1 cellular context compared by ENCODE assay signal in genomic region chr4:118888666-118889312, GRCh38.
TF ChIP-seq lines count a peak whose summit lies in the region.

SYNPO2 (plus strand) TSS chr4:118888854; CDS start chr4:118889037, 183 bp downstream.

TF ChIP-seq in HEK293, 187 proteins besides CTCF, POLR2A, EP300 and RAD21 (continued from another document and continues in another):
- TF ChIP-seq ATF2 (tag by site-specific recombination; IDR thresholded peaks at IDR 0.05; ENCODE audit: low read depth) (peak; percentile 43; the same call in 1 of the 2 replicates), SP2 (tag by site-specific recombination; IDR thresholded peaks at IDR 0.05) (no peak), ZNF785 (tag by site-specific recombination; IDR thresholded peaks at IDR 0.05) (no peak), ZNF426 (tag by site-specific recombination; IDR thresholded peaks at IDR 0.05) (no peak), SP7 (tag by site-specific recombination; IDR thresholded peaks at IDR 0.05) (peak; percentile 89), ZNF660 (tag by site-specific recombination; IDR thresholded peaks at IDR 0.05) (peak; percentile 93), ZNF214 (tag by site-specific recombination; IDR thresholded peaks at IDR 0.05; ENCODE audit: borderline replicate concordance) (no peak), ZNF571 (tag by site-specific recombination; IDR thresholded peaks at IDR 0.05) (no peak), ZNF626 (tag by site-specific recombination; IDR thresholded peaks at IDR 0.05) (no peak), ZBTB7A (tag by site-specific recombination; IDR thresholded peaks at IDR 0.05; ENCODE audit: low read depth) (no peak), ZNF658 (tag by site-specific recombination; IDR thresholded peaks at IDR 0.05) (no peak), ZNF610 (tag by site-specific recombination; IDR thresholded peaks at IDR 0.05; ENCODE audit: borderline replicate concordance) (peak; percentile 89; the same call in 1 of the 2 replicates), ZNF2 (tag by site-specific recombination; IDR thresholded peaks at IDR 0.05) (peak; percentile 99), ZNF600 (tag by site-specific recombination; IDR thresholded peaks at IDR 0.05) (peak; percentile 90), ZNF792 (tag by site-specific recombination; IDR thresholded peaks at IDR 0.05) (no peak), ZNF341 (tag by site-specific recombination; IDR thresholded peaks at IDR 0.05; ENCODE audit: low read depth) (0 out of 2 replicates have a peak, but pooled peaks have one; percentile 28), ZNF221 (tag by site-specific recombination; IDR thresholded peaks at IDR 0.05; ENCODE audit: borderline replicate concordance) (no peak), ZFP37 (tag by site-specific recombination; IDR thresholded peaks at IDR 0.05) (peak; percentile 99), ZFP69B (tag by site-specific recombination; IDR thresholded peaks at IDR 0.05) (peak; percentile 64; the same call in 1 of the 2 replicates), ZNF366 (tag by site-specific recombination; conservative IDR thresholded peaks at IDR 0.05) (peak; percentile 68), GLIS1 (tag by site-specific recombination; IDR thresholded peaks at IDR 0.05) (peak; percentile 41; the same call in 1 of the 2 replicates), BCL6B (tag by site-specific recombination; IDR thresholded peaks at IDR 0.05) (peak; percentile 96), ZNF423 (tag by site-specific recombination; IDR thresholded peaks at IDR 0.05) (no peak), ZNF280D (tag by site-specific recombination; IDR thresholded peaks at IDR 0.05) (no peak), ZNF704 (tag by site-specific recombination; IDR thresholded peaks at IDR 0.05) (no peak), ZNF529 (tag by site-specific recombination; IDR thresholded peaks at IDR 0.05; ENCODE audit: insufficient replicate concordance) (no peak), ZNF398 (tag by site-specific recombination; IDR thresholded peaks at IDR 0.05) (0 out of 2 replicates have a peak, but pooled peaks have one; percentile 35), ZNF473 (tag by site-specific recombination; IDR thresholded peaks at IDR 0.05) (no peak), KLF1 (tag by site-specific recombination; IDR thresholded peaks at IDR 0.05) (peak; percentile 60), KLF9 (tag by site-specific recombination; IDR thresholded peaks at IDR 0.05; ENCODE audit: low read depth) (peak; percentile 83), ZNF274 (IDR thresholded peaks at IDR 0.05; ENCODE audit: low read length) (no peak), ZNF274 (tag by site-specific recombination; IDR thresholded peaks at IDR 0.05; ENCODE audit: borderline replicate concordance) (no peak), MZF1 (tag by site-specific recombination; IDR thresholded peaks at IDR 0.05; ENCODE audit: borderline replicate concordance) (no peak)
- TF ChIP-seq, protein P1, sequence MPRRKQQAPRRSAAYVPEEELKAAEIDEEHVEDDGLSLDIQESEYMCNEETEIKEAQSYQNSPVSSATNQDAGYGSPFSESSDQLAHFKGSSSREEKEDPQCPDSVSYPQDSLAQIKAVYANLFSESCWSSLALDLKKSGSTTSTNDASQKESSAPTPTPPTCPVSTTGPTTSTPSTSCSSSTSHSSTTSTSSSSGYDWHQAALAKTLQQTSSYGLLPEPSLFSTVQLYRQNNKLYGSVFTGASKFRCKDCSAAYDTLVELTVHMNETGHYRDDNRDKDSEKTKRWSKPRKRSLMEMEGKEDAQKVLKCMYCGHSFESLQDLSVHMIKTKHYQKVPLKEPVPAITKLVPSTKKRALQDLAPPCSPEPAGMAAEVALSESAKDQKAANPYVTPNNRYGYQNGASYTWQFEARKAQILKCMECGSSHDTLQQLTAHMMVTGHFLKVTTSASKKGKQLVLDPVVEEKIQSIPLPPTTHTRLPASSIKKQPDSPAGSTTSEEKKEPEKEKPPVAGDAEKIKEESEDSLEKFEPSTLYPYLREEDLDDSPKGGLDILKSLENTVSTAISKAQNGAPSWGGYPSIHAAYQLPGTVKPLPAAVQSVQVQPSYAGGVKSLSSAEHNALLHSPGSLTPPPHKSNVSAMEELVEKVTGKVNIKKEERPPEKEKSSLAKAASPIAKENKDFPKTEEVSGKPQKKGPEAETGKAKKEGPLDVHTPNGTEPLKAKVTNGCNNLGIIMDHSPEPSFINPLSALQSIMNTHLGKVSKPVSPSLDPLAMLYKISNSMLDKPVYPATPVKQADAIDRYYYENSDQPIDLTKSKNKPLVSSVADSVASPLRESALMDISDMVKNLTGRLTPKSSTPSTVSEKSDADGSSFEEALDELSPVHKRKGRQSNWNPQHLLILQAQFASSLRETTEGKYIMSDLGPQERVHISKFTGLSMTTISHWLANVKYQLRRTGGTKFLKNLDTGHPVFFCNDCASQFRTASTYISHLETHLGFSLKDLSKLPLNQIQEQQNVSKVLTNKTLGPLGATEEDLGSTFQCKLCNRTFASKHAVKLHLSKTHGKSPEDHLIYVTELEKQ (tag by site-specific recombination; IDR thresholded peaks at IDR 0.05; ENCODE audit: borderline replicate concordance): no peak
- TF ChIP-seq, protein P2, sequence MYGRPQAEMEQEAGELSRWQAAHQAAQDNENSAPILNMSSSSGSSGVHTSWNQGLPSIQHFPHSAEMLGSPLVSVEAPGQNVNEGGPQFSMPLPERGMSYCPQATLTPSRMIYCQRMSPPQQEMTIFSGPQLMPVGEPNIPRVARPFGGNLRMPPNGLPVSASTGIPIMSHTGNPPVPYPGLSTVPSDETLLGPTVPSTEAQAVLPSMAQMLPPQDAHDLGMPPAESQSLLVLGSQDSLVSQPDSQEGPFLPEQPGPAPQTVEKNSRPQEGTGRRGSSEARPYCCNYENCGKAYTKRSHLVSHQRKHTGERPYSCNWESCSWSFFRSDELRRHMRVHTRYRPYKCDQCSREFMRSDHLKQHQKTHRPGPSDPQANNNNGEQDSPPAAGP (tag by site-specific recombination; IDR thresholded peaks at IDR 0.05): 0 out of 2 replicates have a peak, but pooled peaks have one; percentile 38
- TF ChIP-seq, protein P3, sequence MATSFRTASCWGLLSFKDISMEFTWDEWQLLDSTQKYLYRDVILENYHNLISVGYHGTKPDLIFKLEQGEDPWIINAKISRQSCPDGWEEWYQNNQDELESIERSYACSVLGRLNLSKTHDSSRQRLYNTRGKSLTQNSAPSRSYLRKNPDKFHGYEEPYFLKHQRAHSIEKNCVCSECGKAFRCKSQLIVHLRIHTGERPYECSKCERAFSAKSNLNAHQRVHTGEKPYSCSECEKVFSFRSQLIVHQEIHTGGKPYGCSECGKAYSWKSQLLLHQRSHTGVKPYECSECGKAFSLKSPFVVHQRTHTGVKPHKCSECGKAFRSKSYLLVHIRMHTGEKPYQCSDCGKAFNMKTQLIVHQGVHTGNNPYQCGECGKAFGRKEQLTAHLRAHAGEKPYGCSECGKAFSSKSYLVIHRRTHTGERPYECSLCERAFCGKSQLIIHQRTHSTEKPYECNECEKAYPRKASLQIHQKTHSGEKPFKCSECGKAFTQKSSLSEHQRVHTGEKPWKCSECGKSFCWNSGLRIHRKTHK (tag by site-specific recombination; IDR thresholded peaks at IDR 0.05): no peak
- TF ChIP-seq, protein P4, sequence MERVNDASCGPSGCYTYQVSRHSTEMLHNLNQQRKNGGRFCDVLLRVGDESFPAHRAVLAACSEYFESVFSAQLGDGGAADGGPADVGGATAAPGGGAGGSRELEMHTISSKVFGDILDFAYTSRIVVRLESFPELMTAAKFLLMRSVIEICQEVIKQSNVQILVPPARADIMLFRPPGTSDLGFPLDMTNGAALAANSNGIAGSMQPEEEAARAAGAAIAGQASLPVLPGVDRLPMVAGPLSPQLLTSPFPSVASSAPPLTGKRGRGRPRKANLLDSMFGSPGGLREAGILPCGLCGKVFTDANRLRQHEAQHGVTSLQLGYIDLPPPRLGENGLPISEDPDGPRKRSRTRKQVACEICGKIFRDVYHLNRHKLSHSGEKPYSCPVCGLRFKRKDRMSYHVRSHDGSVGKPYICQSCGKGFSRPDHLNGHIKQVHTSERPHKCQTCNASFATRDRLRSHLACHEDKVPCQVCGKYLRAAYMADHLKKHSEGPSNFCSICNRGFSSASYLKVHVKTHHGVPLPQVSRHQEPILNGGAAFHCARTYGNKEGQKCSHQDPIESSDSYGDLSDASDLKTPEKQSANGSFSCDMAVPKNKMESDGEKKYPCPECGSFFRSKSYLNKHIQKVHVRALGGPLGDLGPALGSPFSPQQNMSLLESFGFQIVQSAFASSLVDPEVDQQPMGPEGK (tag by site-specific recombination; IDR thresholded peaks at IDR 0.05): peak; percentile 80
- TF ChIP-seq, protein P5, sequence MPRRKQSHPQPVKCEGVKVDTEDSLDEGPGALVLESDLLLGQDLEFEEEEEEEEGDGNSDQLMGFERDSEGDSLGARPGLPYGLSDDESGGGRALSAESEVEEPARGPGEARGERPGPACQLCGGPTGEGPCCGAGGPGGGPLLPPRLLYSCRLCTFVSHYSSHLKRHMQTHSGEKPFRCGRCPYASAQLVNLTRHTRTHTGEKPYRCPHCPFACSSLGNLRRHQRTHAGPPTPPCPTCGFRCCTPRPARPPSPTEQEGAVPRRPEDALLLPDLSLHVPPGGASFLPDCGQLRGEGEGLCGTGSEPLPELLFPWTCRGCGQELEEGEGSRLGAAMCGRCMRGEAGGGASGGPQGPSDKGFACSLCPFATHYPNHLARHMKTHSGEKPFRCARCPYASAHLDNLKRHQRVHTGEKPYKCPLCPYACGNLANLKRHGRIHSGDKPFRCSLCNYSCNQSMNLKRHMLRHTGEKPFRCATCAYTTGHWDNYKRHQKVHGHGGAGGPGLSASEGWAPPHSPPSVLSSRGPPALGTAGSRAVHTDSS (tag by site-specific recombination; IDR thresholded peaks at IDR 0.05): no peak
- TF ChIP-seq, protein P6, sequence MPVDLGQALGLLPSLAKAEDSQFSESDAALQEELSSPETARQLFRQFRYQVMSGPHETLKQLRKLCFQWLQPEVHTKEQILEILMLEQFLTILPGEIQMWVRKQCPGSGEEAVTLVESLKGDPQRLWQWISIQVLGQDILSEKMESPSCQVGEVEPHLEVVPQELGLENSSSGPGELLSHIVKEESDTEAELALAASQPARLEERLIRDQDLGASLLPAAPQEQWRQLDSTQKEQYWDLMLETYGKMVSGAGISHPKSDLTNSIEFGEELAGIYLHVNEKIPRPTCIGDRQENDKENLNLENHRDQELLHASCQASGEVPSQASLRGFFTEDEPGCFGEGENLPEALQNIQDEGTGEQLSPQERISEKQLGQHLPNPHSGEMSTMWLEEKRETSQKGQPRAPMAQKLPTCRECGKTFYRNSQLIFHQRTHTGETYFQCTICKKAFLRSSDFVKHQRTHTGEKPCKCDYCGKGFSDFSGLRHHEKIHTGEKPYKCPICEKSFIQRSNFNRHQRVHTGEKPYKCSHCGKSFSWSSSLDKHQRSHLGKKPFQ (tag by site-specific recombination; IDR thresholded peaks at IDR 0.05): no peak
